In the genomic region with DNA sequence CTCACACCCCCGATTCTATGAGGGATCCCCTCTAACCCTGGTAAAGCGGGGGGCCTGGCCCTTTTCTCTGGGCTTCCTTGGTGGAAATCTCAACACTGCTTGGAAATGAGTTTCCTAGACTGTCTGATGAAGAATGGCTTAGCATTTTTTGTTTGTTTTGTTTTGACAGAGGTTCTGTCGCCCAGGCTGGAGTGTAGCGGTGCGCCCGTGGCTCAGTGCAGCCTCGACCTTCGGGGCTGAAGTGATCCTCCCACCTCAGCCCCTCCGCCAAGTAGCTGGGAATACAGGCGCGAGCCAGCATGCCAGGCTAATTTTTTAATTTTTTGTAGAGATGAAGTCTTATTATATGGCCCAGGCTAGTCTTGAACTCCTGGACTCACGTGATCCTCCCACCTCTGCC, we compare ENCODE assay signal across 8 cellular contexts. TPM values are rescaled to one million over a fixed set of nuclear protein-coding genes. Genes with fewer than 3 reads are reported as not detected.
DNase-seq lines count a peak whose midpoint lies in the region; ATAC-seq and TF ChIP-seq lines count a peak whose summit lies in the region.

No MANE protein-coding gene starts in this region.

- no peaks in the 10 kb centered on the region for H3K36me3 Mint-ChIP-seq in CD14-positive monocyte

- no peak overlapping the region for H3K27ac ChIP-seq in neural cell (ENCODE audit: low read length)

- H3K4me1 ChIP-seq in endocrine pancreas (ENCODE audit: control insufficient read depth, insufficient read depth, low read length) = peaks cover 4% of the 10 kb centered on the region

- H3K79me2 ChIP-seq in neural cell (replicated peaks; ENCODE audit: insufficient read depth, low read length) = no peaks in the 10 kb centered on the region

- no peaks in the 10 kb centered on the region for H3K36me3 ChIP-seq in endocrine pancreas (ENCODE audit: control insufficient read depth, insufficient read depth, low read length)
- no peaks in the 10 kb centered on the region for H3K36me3 ChIP-seq in neural cell (ENCODE audit: insufficient read depth, low read length)

- no peak overlapping the region for H3K27ac Mint-ChIP-seq in CD14-positive monocyte

- peak overlapping the region; percentile 73 to 94 for H3K4me3 Mint-ChIP-seq in CD14-positive monocyte

- no peaks in the 10 kb centered on the region for H3K27me3 ChIP-seq in endocrine pancreas (ENCODE audit: control insufficient read depth, insufficient read depth, low read length)
- peaks cover 43% of the 10 kb centered on the region for H3K27me3 ChIP-seq in neural cell (ENCODE audit: insufficient read depth, low read depth, low read length)

- H3K9ac ChIP-seq in endocrine pancreas (ENCODE audit: control insufficient read depth, insufficient read depth, low read length) (peak overlapping the region; percentile 67), neural cell (ENCODE audit: low read length) (no peak overlapping the region)

- H3F3A ChIP-seq in neural cell (ENCODE audit: insufficient read depth, low read length, poor library complexity, severe bottlenecking) = no peaks in the 10 kb centered on the region

- no peak overlapping the region for H3K4me2 ChIP-seq in neural cell (ENCODE audit: low read length)

- peaks cover 0 to 6% (median 3%) of the 10 kb centered on the region in 7 donors for H3K9me3 Mint-ChIP-seq in CD14-positive monocyte

- no peak for TF ChIP-seq RAD21 in neural cell (conservative IDR thresholded peaks at IDR 0.05)

- DNase-seq in CD14-positive monocyte (ENCODE audit: low spot score) = no peak
- no peak for DNase-seq in LNCaP clone FGC (ENCODE audit: low read depth)
- DNase-seq in inferior parietal cortex (ENCODE audit: extremely low spot score) = no peak
- DNase-seq in kidney tubule cell (ENCODE audit: low spot score) = no peak
- DNase-seq in NCI-H146 (lab: John Stamatoyannopoulos, UW) = no peak

- TF ChIP-seq EP300 in neural cell (conservative IDR thresholded peaks at IDR 0.05; ENCODE audit: poor library complexity, severe bottlenecking) = no peak

- no peaks in the 10 kb centered on the region for H4K20me1 ChIP-seq in neural cell (ENCODE audit: insufficient read depth)

- ATAC-seq in HG03469 (IDR thresholded peaks at IDR 0.05; ENCODE audit: unreplicated experiment) = no peak

- TF ChIP-seq CTCF in CD14-positive monocyte (IDR thresholded peaks at IDR 0.05) (no peak), LNCaP clone FGC (IDR thresholded peaks at IDR 0.05; ENCODE audit: control insufficient read depth, extremely low read depth, insufficient read depth) (no peak), neural cell (IDR thresholded peaks at IDR 0.05; ENCODE audit: poor library complexity, severe bottlenecking) (no peak)

- H3K27me3 Mint-ChIP-seq in CD14-positive monocyte (ENCODE audit: low read depth in 3 of 3) = peaks cover 46 to 56% (median 48%) of the 10 kb centered on the region in 3 donors

- H2AFZ ChIP-seq in neural cell (ENCODE audit: low read depth, low read length) = no peak overlapping the region

- intact Hi-C loops in CD14-positive monocyte (cut with micrococcal nuclease) = no loop called here

- H3K4me1 Mint-ChIP-seq in CD14-positive monocyte = peaks cover 7% of the 10 kb centered on the region

- H3K9me3 ChIP-seq in endocrine pancreas (ENCODE audit: control insufficient read depth, low read length) = no peaks in the 10 kb centered on the region
- no peaks in the 10 kb centered on the region for H3K9me3 ChIP-seq in neural cell (ENCODE audit: low read length)

- H3K9me2 ChIP-seq in neural cell (ENCODE audit: insufficient read depth, low read length) = no peaks in the 10 kb centered on the region

- peak overlapping the region; percentile 83 for H3K4me3 ChIP-seq in LNCaP clone FGC (ENCODE audit: low read depth, low read length)
- H3K4me3 ChIP-seq in endocrine pancreas (ENCODE audit: control insufficient read depth, insufficient read depth, low read length) = peak overlapping the region; percentile 81
- H3K4me3 ChIP-seq in neural cell (ENCODE audit: low read length) = peak overlapping the region; percentile 67

TF ChIP-seq in neural cell, 6 proteins besides CTCF, POLR2A, EP300 and RAD21:
- no peak for TF ChIP-seq EZH2 (IDR thresholded peaks at IDR 0.05; ENCODE audit: borderline replicate concordance, insufficient read depth, low read length, poor library complexity, severe bottlenecking)
- TF ChIP-seq MXI1 (conservative IDR thresholded peaks at IDR 0.05; ENCODE audit: poor library complexity, severe bottlenecking) = no peak
- no peak for TF ChIP-seq TAF1 (IDR thresholded peaks at IDR 0.05; ENCODE audit: low read depth)
- no peak for TF ChIP-seq POLR2AphosphoS5 (IDR thresholded peaks at IDR 0.05)
- TF ChIP-seq, protein P1, sequence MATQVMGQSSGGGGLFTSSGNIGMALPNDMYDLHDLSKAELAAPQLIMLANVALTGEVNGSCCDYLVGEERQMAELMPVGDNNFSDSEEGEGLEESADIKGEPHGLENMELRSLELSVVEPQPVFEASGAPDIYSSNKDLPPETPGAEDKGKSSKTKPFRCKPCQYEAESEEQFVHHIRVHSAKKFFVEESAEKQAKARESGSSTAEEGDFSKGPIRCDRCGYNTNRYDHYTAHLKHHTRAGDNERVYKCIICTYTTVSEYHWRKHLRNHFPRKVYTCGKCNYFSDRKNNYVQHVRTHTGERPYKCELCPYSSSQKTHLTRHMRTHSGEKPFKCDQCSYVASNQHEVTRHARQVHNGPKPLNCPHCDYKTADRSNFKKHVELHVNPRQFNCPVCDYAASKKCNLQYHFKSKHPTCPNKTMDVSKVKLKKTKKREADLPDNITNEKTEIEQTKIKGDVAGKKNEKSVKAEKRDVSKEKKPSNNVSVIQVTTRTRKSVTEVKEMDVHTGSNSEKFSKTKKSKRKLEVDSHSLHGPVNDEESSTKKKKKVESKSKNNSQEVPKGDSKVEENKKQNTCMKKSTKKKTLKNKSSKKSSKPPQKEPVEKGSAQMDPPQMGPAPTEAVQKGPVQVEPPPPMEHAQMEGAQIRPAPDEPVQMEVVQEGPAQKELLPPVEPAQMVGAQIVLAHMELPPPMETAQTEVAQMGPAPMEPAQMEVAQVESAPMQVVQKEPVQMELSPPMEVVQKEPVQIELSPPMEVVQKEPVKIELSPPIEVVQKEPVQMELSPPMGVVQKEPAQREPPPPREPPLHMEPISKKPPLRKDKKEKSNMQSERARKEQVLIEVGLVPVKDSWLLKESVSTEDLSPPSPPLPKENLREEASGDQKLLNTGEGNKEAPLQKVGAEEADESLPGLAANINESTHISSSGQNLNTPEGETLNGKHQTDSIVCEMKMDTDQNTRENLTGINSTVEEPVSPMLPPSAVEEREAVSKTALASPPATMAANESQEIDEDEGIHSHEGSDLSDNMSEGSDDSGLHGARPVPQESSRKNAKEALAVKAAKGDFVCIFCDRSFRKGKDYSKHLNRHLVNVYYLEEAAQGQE (IDR thresholded peaks at IDR 0.05; ENCODE audit: borderline replicate concordance) = no peak
- TF ChIP-seq SMC3 (conservative IDR thresholded peaks at IDR 0.05; ENCODE audit: poor library complexity) = no peak
TF ChIP-seq in neural cell: peak in this region for 0.

RNA-seq across cellular contexts. Expression of a gene that starts 30.3 kb away (rescaled TPM):
- under 1 TPM; 0.24 to 0.55 TPM for polyA plus RNA-seq in CD14-positive monocyte
- polyA plus RNA-seq in neural cell = 0.54 and 2.1 TPM in 2 replicates
- polyA minus RNA-seq in neural cell = 0.73 and 1.6 TPM in 2 replicates
